Comparison of ENCODE assay signal across 12 cellular contexts in genomic region chr1:228180271-228180987, GRCh38. TPM values are rescaled to one million over a fixed set of nuclear protein-coding genes. Genes with fewer than 3 reads are reported as not detected.
DNase-seq lines count a peak whose midpoint lies in the region; ATAC-seq, FAIRE-seq and TF ChIP-seq lines count a peak whose summit lies in the region.
"Had no signal": no experiment of that assay in that cellular context is flagged by ENCODE, and none has a peak within 500 bp of the region (broad histone marks: within the 10 kb centered on the region; RNA-seq: fewer than 3 reads in every experiment).

No MANE protein-coding gene starts in this region.

- ATAC-seq in foreskin keratinocyte (no peak), body of pancreas (no peak)
- ATAC-seq in natural killer cell treated with Interleukin-12 subunit alpha and Interleukin-12 subunit beta and Interleukin-15 and Interleukin-18, amount 100 ng/mL, for 72 hours = no peak

- H3K9me3 ChIP-seq in body of pancreas = no peaks in the 10 kb centered on the region

- H3K36me3 ChIP-seq in body of pancreas (replicated peaks in 1 of 2; ENCODE audit: insufficient read depth in 1 of 2, low read depth in 2 of 2) = no peaks in the 10 kb centered on the region

- TF ChIP-seq CTCF in 22Rv1 (IDR thresholded peaks at IDR 0.05) (peak; percentile 56), GM12864 (IDR thresholded peaks at IDR 0.05; ENCODE audit: low read depth, low read length, missing control alignments) (peak; percentile 43), foreskin keratinocyte (conservative IDR thresholded peaks at IDR 0.05) (peak; percentile 41), body of pancreas (IDR thresholded peaks at IDR 0.05) (peak in 1 of 7 experiments; percentile 11)

- no peaks in the 10 kb centered on the region for H3K27me3 Mint-ChIP-seq in natural killer cell treated with Interleukin-12 subunit alpha and Interleukin-12 subunit beta and Interleukin-15 and Interleukin-18, amount 100 ng/mL, for 72 hours

- H3K27ac Mint-ChIP-seq in natural killer cell treated with Interleukin-12 subunit alpha and Interleukin-12 subunit beta and Interleukin-15 and Interleukin-18, amount 100 ng/mL, for 72 hours = no peak overlapping the region

- WGBS in body of pancreas, 2 donors = 79 to 86% methylated on average over 4 of the region's 4 CpGs

- no peaks in the 10 kb centered on the region for H3K9me3 Mint-ChIP-seq in natural killer cell treated with Interleukin-12 subunit alpha and Interleukin-12 subunit beta and Interleukin-15 and Interleukin-18, amount 100 ng/mL, for 72 hours

- peaks cover under 1 to 11% of the 10 kb centered on the region in 2 donors for H3K4me1 Mint-ChIP-seq in natural killer cell treated with Interleukin-12 subunit alpha and Interleukin-12 subunit beta and Interleukin-15 and Interleukin-18, amount 100 ng/mL, for 72 hours (ENCODE audit: low read depth in 2 of 2)

- H3K4me3 ChIP-seq in GM12864 (ENCODE audit: low read depth, low read length) = no peak overlapping the region
- H3K4me3 ChIP-seq in body of pancreas = no peak overlapping the region

- H3K4me1 ChIP-seq in foreskin keratinocyte = no peaks in the 10 kb centered on the region
- no peaks in the 10 kb centered on the region for H3K4me1 ChIP-seq in body of pancreas

- TF ChIP-seq POLR2A in body of pancreas (IDR thresholded peaks at IDR 0.05) = no peak

- intact Hi-C loops in body of pancreas (cut with DNase I) = no loop called here

- no peak for DNase-seq in GM12864 (ENCODE audit: low read depth)
- peak; percentile 50 for DNase-seq in RPMI8226
- no peak for DNase-seq in foreskin keratinocyte
- DNase-seq in body of pancreas = no peak
- no peak for DNase-seq in natural killer cell treated with Interleukin-12 subunit alpha and Interleukin-12 subunit beta and Interleukin-15 and Interleukin-18, amount 100 ng/mL, for 72 hours (ENCODE audit: low spot score)
- no peak for DNase-seq in HTR-8/SVneo (ENCODE audit: insufficient read length, low spot score)
- DNase-seq in Ammon's horn (ENCODE audit: low spot score) = no peak
- DNase-seq: NCI-H2029; stimulated activated CD4-positive, alpha-beta T cell treated with anti-CD3 and anti-CD28 coated beads, Interleukin-12 subunit alpha, Interleukin-12 subunit beta, amount 100 ng/mL, for 4 hours; stimulated activated naive CD4-positive, alpha-beta T cell treated with Interleukin-2 at 50 U/mL for 16 hours; T-helper 1 cell had no signal

- no peaks in the 10 kb centered on the region for H3K36me3 Mint-ChIP-seq in natural killer cell treated with Interleukin-12 subunit alpha and Interleukin-12 subunit beta and Interleukin-15 and Interleukin-18, amount 100 ng/mL, for 72 hours

- H3K27me3 ChIP-seq in foreskin keratinocyte = no peaks in the 10 kb centered on the region
- no peaks in the 10 kb centered on the region for H3K27me3 ChIP-seq in body of pancreas

- FAIRE-seq in HTR-8/SVneo (lab: Jason Lieb, UNC) = no peak

- H3K4me3 Mint-ChIP-seq in natural killer cell treated with Interleukin-12 subunit alpha and Interleukin-12 subunit beta and Interleukin-15 and Interleukin-18, amount 100 ng/mL, for 72 hours = no peak overlapping the region

- H3K27ac ChIP-seq in 22Rv1 (0 out of 2 replicates have a peak overlapping the region, but pooled peaks have one; percentile 4), foreskin keratinocyte (no peak overlapping the region), body of pancreas (no peak overlapping the region)

RNA-seq across cellular contexts. Expression of gene IBA57, which starts 14.8 kb away (rescaled TPM):
- total RNA-seq in foreskin keratinocyte (5.1 and 7.4 TPM in 2 replicates), body of pancreas (10 to 100 TPM in 1 of 2 donors, 1 to 10 TPM in 1; 4.7 to 13.5 TPM)
- polyA plus RNA-seq in foreskin keratinocyte = 4.8 and 6.5 TPM in 2 replicates
- total RNA-seq in natural killer cell treated with Interleukin-12 subunit alpha and Interleukin-12 subunit beta and Interleukin-15 and Interleukin-18, amount 100 ng/mL, for 72 hours = 1 to 10 TPM; 6.8 to 7.9 TPM

RNA-seq across cellular contexts. Expression of gene OBSCN, which starts 27.4 kb away (rescaled TPM):
- total RNA-seq in foreskin keratinocyte = 6.4 and 6.6 TPM in 2 replicates
- 3.6 TPM in 2 replicates for polyA plus RNA-seq in foreskin keratinocyte
- total RNA-seq in body of pancreas = 10 to 100 TPM; 14.5 to 34.9 TPM
- total RNA-seq in natural killer cell treated with Interleukin-12 subunit alpha and Interleukin-12 subunit beta and Interleukin-15 and Interleukin-18, amount 100 ng/mL, for 72 hours = 10 to 100 TPM in 1 of 2 donors, 1 to 10 TPM in 1; 6.4 to 12.3 TPM

RNA-seq across cellular contexts. Expression of gene GJC2, which starts 30.7 kb away (rescaled TPM):
- total RNA-seq in foreskin keratinocyte = 0.82 and 1.1 TPM in 2 replicates
- 0.82 and 1.0 TPM in 2 replicates for polyA plus RNA-seq in foreskin keratinocyte
- 1 to 10 TPM in 1 of 2 donors, under 1 TPM in 1; 0.33 to 1.6 TPM for total RNA-seq in body of pancreas
- 1 to 10 TPM; 2.1 to 2.2 TPM for total RNA-seq in natural killer cell treated with Interleukin-12 subunit alpha and Interleukin-12 subunit beta and Interleukin-15 and Interleukin-18, amount 100 ng/mL, for 72 hours

RNA-seq across cellular contexts. Expression of gene GUK1, which starts 40.4 kb away (rescaled TPM):
- total RNA-seq in foreskin keratinocyte (424 and 441 TPM in 2 replicates), body of pancreas (100 to 1,000 TPM; 210 to 216 TPM)
- 603 and 671 TPM in 2 replicates for polyA plus RNA-seq in foreskin keratinocyte
- 100 to 1,000 TPM; 296 to 329 TPM for total RNA-seq in natural killer cell treated with Interleukin-12 subunit alpha and Interleukin-12 subunit beta and Interleukin-15 and Interleukin-18, amount 100 ng/mL, for 72 hours
